In the genomic region with DNA sequence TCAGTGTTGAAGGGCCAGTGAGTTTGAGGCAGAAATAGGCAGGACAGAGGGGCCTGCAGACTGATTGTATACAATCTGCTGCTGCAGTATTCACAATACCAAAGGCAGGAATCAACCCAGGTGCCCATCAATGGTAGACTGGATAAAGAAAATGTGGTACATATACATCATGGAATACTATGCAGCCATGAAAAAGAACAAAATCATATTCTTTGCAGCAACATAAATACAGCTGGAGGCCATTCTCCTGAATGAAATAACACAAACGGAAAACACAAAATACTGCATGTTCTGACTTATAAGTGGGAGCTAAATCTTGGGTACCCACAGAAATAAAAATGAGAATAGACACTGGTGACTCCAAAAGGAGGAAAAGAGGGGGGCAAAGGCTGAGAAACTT, we compare ENCODE assay signal across 36 cellular contexts.
"Had no signal": no experiment of that assay in that cellular context is flagged by ENCODE, and none has a peak within 500 bp of the region (broad histone marks: within the 10 kb centered on the region; RNA-seq: fewer than 3 reads in every experiment).

No MANE protein-coding gene starts in this region.

- H3K27me3 ChIP-seq: ascending aorta, breast epithelium, cardiac muscle cell, foreskin keratinocyte, gastrocnemius medialis had no signal

- H3K36me3 Mint-ChIP-seq: activated CD4-positive, alpha-beta memory T cell treated with anti-CD3 and anti-CD28 coated beads for 36 hours; activated CD8-positive, alpha-beta memory T cell treated with anti-CD3 and anti-CD28 coated beads, Interleukin-2, amount 10 ng/mL, durations not matched to agents 7 days and 5 days; activated naive CD4-positive, alpha-beta T cell treated with anti-CD3 and anti-CD28 coated beads, Interleukin-2, amount 10 ng/mL, durations not matched to agents 7 days and 5 days; activated naive CD8-positive, alpha-beta T cell treated with anti-CD3 and anti-CD28 coated beads, Interleukin-2, amount 10 ng/mL, durations not matched to agents 7 days and 5 days; brain had no signal

- H3K27me3 Mint-ChIP-seq: activated CD4-positive, alpha-beta memory T cell treated with anti-CD3 and anti-CD28 coated beads for 36 hours; activated CD4-positive, alpha-beta T cell treated with anti-CD3 and anti-CD28 coated beads for 36 hours; activated CD4-positive, alpha-beta T cell treated with anti-CD3 and anti-CD28 coated beads, Interleukin-2, amount 10 ng/mL, durations not matched to agents 24 days and 14 days; activated CD8-positive, alpha-beta memory T cell treated with anti-CD3 and anti-CD28 coated beads, Interleukin-2, amount 10 ng/mL, durations not matched to agents 7 days and 5 days; activated naive CD4-positive, alpha-beta T cell treated with anti-CD3 and anti-CD28 coated beads, Interleukin-2, amount 10 ng/mL, durations not matched to agents 7 days and 5 days; activated T-cell treated with anti-CD3 and anti-CD28 coated beads, Interleukin-2, amount 50 U/mL, for 24 hours; brain; central memory CD8-positive, alpha-beta T cell had no signal

- H3K9me3 Mint-ChIP-seq: central memory CD8-positive, alpha-beta T cell; dendritic cell treated with granulocyte-macrophage colony-stimulating factor and Interleukin-4, amounts not matched to agents 40 ng/mL and 50 ng/mL, for 4 days; endodermal cell; T-helper 2 cell treated with Interferon-gamma antibody and Interleukin-4, amounts not matched to agents 5 μg/mL and 100 μg/mL, for 36 hours had no signal

- H3K4me3 Mint-ChIP-seq: activated CD4-positive, alpha-beta memory T cell treated with anti-CD3 and anti-CD28 coated beads for 36 hours; activated CD4-positive, alpha-beta T cell treated with anti-CD3 and anti-CD28 coated beads for 36 hours; activated CD4-positive, alpha-beta T cell treated with anti-CD3 and anti-CD28 coated beads, Interleukin-2, amount 10 ng/mL, durations not matched to agents 24 days and 14 days; activated CD8-positive, alpha-beta memory T cell treated with anti-CD3 and anti-CD28 coated beads, Interleukin-2, amount 10 ng/mL, durations not matched to agents 7 days and 5 days; activated CD8-positive, alpha-beta T cell treated with anti-CD3 and anti-CD28 coated beads, Interleukin-2, amount 10 ng/mL, durations not matched to agents 7 days and 5 days; activated naive CD4-positive, alpha-beta T cell treated with anti-CD3 and anti-CD28 coated beads, Interleukin-2, amount 10 ng/mL, durations not matched to agents 7 days and 5 days; activated naive CD8-positive, alpha-beta T cell treated with anti-CD3 and anti-CD28 coated beads, Interleukin-2, amount 10 ng/mL, durations not matched to agents 7 days and 5 days; activated T-cell treated with anti-CD3 and anti-CD28 coated beads, Interleukin-2, amount 50 U/mL, for 24 hours; activated T-cell treated with anti-CD3 and anti-CD28 coated beads, Interleukin-2, amount 50 U/mL, for 72 hours; brain; central memory CD8-positive, alpha-beta T cell; dendritic cell treated with granulocyte-macrophage colony-stimulating factor and Interleukin-4, amounts not matched to agents 40 ng/mL and 50 ng/mL, for 4 days; endodermal cell; T-helper 1 cell treated with Interleukin-12 subunit alpha and Interleukin-12 subunit beta and Interleukin-4 antibody, amounts not matched to agents 30 μg/mL and 1 μg/mL, for 36 hours; T-helper 2 cell treated with Interferon-gamma antibody and Interleukin-4, amounts not matched to agents 5 μg/mL and 100 μg/mL, for 36 hours had no signal

- H3K36me3 ChIP-seq: ascending aorta, breast epithelium, cardiac muscle cell, esophagus muscularis mucosa, gastrocnemius medialis, heart left ventricle, WERI-Rb-1 had no signal

- H3K4me3 ChIP-seq: ascending aorta, breast epithelium, cardiac muscle cell, coronary artery, dorsolateral prefrontal cortex, esophagus muscularis mucosa, gastrocnemius medialis, heart left ventricle had no signal

- H3K4me1 Mint-ChIP-seq: activated CD4-positive, alpha-beta T cell treated with anti-CD3 and anti-CD28 coated beads for 36 hours; activated CD4-positive, alpha-beta T cell treated with anti-CD3 and anti-CD28 coated beads, Interleukin-2, amount 10 ng/mL, durations not matched to agents 24 days and 14 days; activated CD8-positive, alpha-beta memory T cell treated with anti-CD3 and anti-CD28 coated beads, Interleukin-2, amount 10 ng/mL, durations not matched to agents 7 days and 5 days; activated naive CD4-positive, alpha-beta T cell treated with anti-CD3 and anti-CD28 coated beads, Interleukin-2, amount 10 ng/mL, durations not matched to agents 7 days and 5 days; activated naive CD8-positive, alpha-beta T cell treated with anti-CD3 and anti-CD28 coated beads, Interleukin-2, amount 10 ng/mL, durations not matched to agents 7 days and 5 days had no signal

- H3K9me3 ChIP-seq: ascending aorta, breast epithelium, esophagus muscularis mucosa, gastrocnemius medialis had no signal

- H3K27ac ChIP-seq: ascending aorta, breast epithelium, cardiac muscle cell, coronary artery, dorsolateral prefrontal cortex, esophagus muscularis mucosa, foreskin keratinocyte, gastrocnemius medialis, heart left ventricle, WERI-Rb-1 had no signal

- ATAC-seq: activated CD4-positive, alpha-beta T cell treated with anti-CD3 and anti-CD28 coated beads for 36 hours; activated CD8-positive, alpha-beta memory T cell treated with anti-CD3 and anti-CD28 coated beads, Interleukin-2, amount 10 ng/mL, durations not matched to agents 7 days and 5 days; activated CD8-positive, alpha-beta T cell treated with anti-CD3 and anti-CD28 coated beads, Interleukin-2, amount 10 ng/mL, durations not matched to agents 7 days and 5 days; activated naive CD4-positive, alpha-beta T cell treated with anti-CD3 and anti-CD28 coated beads, Interleukin-2, amount 50 U/mL, for 72 hours; activated T-cell treated with anti-CD3 and anti-CD28 coated beads, Interleukin-2, amount 50 U/mL, for 72 hours; foreskin keratinocyte; gastrocnemius medialis; heart left ventricle had no signal

- H3K27ac Mint-ChIP-seq: activated CD4-positive, alpha-beta memory T cell treated with anti-CD3 and anti-CD28 coated beads for 36 hours; activated CD4-positive, alpha-beta T cell treated with anti-CD3 and anti-CD28 coated beads for 36 hours; activated CD4-positive, alpha-beta T cell treated with anti-CD3 and anti-CD28 coated beads, Interleukin-2, amount 10 ng/mL, durations not matched to agents 24 days and 14 days; activated CD8-positive, alpha-beta memory T cell treated with anti-CD3 and anti-CD28 coated beads, Interleukin-2, amount 10 ng/mL, durations not matched to agents 7 days and 5 days; activated CD8-positive, alpha-beta T cell treated with anti-CD3 and anti-CD28 coated beads, Interleukin-2, amount 10 ng/mL, durations not matched to agents 7 days and 5 days; activated naive CD4-positive, alpha-beta T cell treated with anti-CD3 and anti-CD28 coated beads, Interleukin-2, amount 10 ng/mL, durations not matched to agents 7 days and 5 days; activated naive CD4-positive, alpha-beta T cell treated with anti-CD3 and anti-CD28 coated beads, Interleukin-2, amount 50 U/mL, for 72 hours; activated naive CD8-positive, alpha-beta T cell treated with anti-CD3 and anti-CD28 coated beads, Interleukin-2, amount 10 ng/mL, durations not matched to agents 7 days and 5 days; activated T-cell treated with anti-CD3 and anti-CD28 coated beads, Interleukin-2, amount 50 U/mL, for 24 hours; activated T-cell treated with anti-CD3 and anti-CD28 coated beads, Interleukin-2, amount 50 U/mL, for 72 hours; dendritic cell treated with granulocyte-macrophage colony-stimulating factor and Interleukin-4, amounts not matched to agents 40 ng/mL and 50 ng/mL, for 4 days; endodermal cell; T-helper 1 cell treated with Interleukin-12 subunit alpha and Interleukin-12 subunit beta and Interleukin-4 antibody, amounts not matched to agents 30 μg/mL and 1 μg/mL, for 36 hours; T-helper 2 cell treated with Interferon-gamma antibody and Interleukin-4, amounts not matched to agents 5 μg/mL and 100 μg/mL, for 36 hours had no signal

- DNase-seq: activated CD4-positive, alpha-beta memory T cell treated with anti-CD3 and anti-CD28 coated beads for 36 hours; activated CD4-positive, alpha-beta T cell treated with anti-CD3 and anti-CD28 coated beads for 36 hours; activated CD4-positive, alpha-beta T cell treated with anti-CD3 and anti-CD28 coated beads, Interleukin-2, amount 10 ng/mL, durations not matched to agents 24 days and 14 days; activated CD4-positive, CD25-positive, alpha-beta regulatory T cell; activated CD4-positive, CD25-positive, alpha-beta regulatory T cell treated with anti-CD3 and anti-CD28 coated beads, Interleukin-2, amount 50 U/mL, for 72 hours; activated CD8-positive, alpha-beta memory T cell treated with anti-CD3 and anti-CD28 coated beads, Interleukin-2, amount 10 ng/mL, durations not matched to agents 7 days and 5 days; activated CD8-positive, alpha-beta memory T cell treated with anti-CD3 and anti-CD28 coated beads, Interleukin-2, amount 50 U/mL, for 4 hours; activated CD8-positive, alpha-beta T cell treated with anti-CD3 and anti-CD28 coated beads, Interleukin-2, amount 10 ng/mL, durations not matched to agents 7 days and 5 days; activated gamma-delta T cell; activated naive CD4-positive, alpha-beta T cell; activated naive CD4-positive, alpha-beta T cell treated with anti-CD3 and anti-CD28 coated beads, Interleukin-2, amount 10 ng/mL, durations not matched to agents 7 days and 5 days; activated naive CD8-positive, alpha-beta T cell treated with anti-CD3 and anti-CD28 coated beads, Interleukin-2, amount 10 ng/mL, durations not matched to agents 7 days and 5 days; activated T-cell treated with anti-CD3 and anti-CD28 coated beads for 4 hours; activated T-cell treated with anti-CD3 and anti-CD28 coated beads, Interleukin-2, amount 50 U/mL, for 24 hours; activated T-cell treated with anti-CD3 and anti-CD28 coated beads, Interleukin-2, amount 50 U/mL, for 72 hours; dorsolateral prefrontal cortex; effector memory CD4-positive, alpha-beta T cell; endodermal cell; erythroblast; foreskin keratinocyte; gastrocnemius medialis; glutamatergic neuron; heart left ventricle; T1000; WERI-Rb-1 had no signal

- H3K4me1 ChIP-seq: ascending aorta, breast epithelium, esophagus muscularis mucosa, foreskin keratinocyte, gastrocnemius medialis, heart left ventricle had no signal
